20 cellular contexts compared by ENCODE assay signal in genomic region chr10:79055892-79056291, GRCh38. TPM values are rescaled to one million over a fixed set of nuclear protein-coding genes. Genes with fewer than 3 reads are reported as not detected.
DNase-seq lines count a peak whose midpoint lies in the region; ATAC-seq and TF ChIP-seq lines count a peak whose summit lies in the region.
"Had no signal": no experiment of that assay in that cellular context is flagged by ENCODE, and none has a peak within 500 bp of the region (broad histone marks: within the 10 kb centered on the region; RNA-seq: fewer than 3 reads in every experiment).

No MANE protein-coding gene starts in this region.

- H3K4me3 ChIP-seq in H7 (ENCODE audit: insufficient read depth, low read depth, low read length): no peak overlapping the region
- no peak overlapping the region for H3K4me3 ChIP-seq in RWPE2 (ENCODE audit: severe bottlenecking)
- no peak overlapping the region for H3K4me3 ChIP-seq in lower lobe of right lung
- no peak overlapping the region for H3K4me3 ChIP-seq in sigmoid colon
- H3K4me3 ChIP-seq: GM23338 had no signal

- ATAC-seq in RWPE2 (ENCODE audit: low read depth): no peak
- ATAC-seq in lower lobe of right lung: no peak
- no peak for ATAC-seq in sciatic nerve

- no peaks in the 10 kb centered on the region for H3K36me3 ChIP-seq in H7 (replicated peaks; ENCODE audit: control insufficient read depth, insufficient read depth, low read length)
- H3K36me3 ChIP-seq in RWPE2 (ENCODE audit: low read depth): no peaks in the 10 kb centered on the region
- H3K36me3 ChIP-seq in lower lobe of right lung: no peaks in the 10 kb centered on the region
- H3K36me3 ChIP-seq in sigmoid colon: no peaks in the 10 kb centered on the region

- H3K27me3 ChIP-seq in H7 (ENCODE audit: control insufficient read depth, insufficient read depth, low read length) (peaks cover 2% of the 10 kb centered on the region), RWPE2 (ENCODE audit: insufficient read depth, poor library complexity, severe bottlenecking) (no peaks in the 10 kb centered on the region), lower lobe of right lung (ENCODE audit: low read depth) (no peaks in the 10 kb centered on the region), sigmoid colon (no peaks in the 10 kb centered on the region)

- TF ChIP-seq EP300 in sigmoid colon (IDR thresholded peaks at IDR 0.05): no peak

- H3K9me3 ChIP-seq in RWPE2 (ENCODE audit: severe bottlenecking) (no peaks in the 10 kb centered on the region), lower lobe of right lung (no peaks in the 10 kb centered on the region), sigmoid colon (no peaks in the 10 kb centered on the region)
- H3K9me3 ChIP-seq: Caco-2 had no signal

- WGBS in sigmoid colon, 2 donors: 13 to 67% methylated on average over 4 of the region's 4 CpGs

- peaks cover 7% of the 10 kb centered on the region for H3K4me1 ChIP-seq in RWPE2 (ENCODE audit: insufficient read depth, poor library complexity, severe bottlenecking)
- H3K4me1 ChIP-seq in lower lobe of right lung: peaks cover 45% of the 10 kb centered on the region
- H3K4me1 ChIP-seq in sigmoid colon: peaks cover 0 to 16% (median 10%) of the 10 kb centered on the region in 4 donors

- intact Hi-C loops in lower lobe of right lung (cut with DNase I): no loop called here
- intact Hi-C loops in sigmoid colon (cut with DNase I): no loop called here
- intact Hi-C loops in sciatic nerve (cut with DNase I): no loop called here

- TF ChIP-seq POLR2A in sigmoid colon (IDR thresholded peaks at IDR 0.05): no peak

- DNase-seq in H7 (peak; percentile 4), RWPE2 (ENCODE audit: low spot score) (peak; percentile 19), lower lobe of right lung (peak; percentile 17), sigmoid colon (peak; percentile 28), sciatic nerve (ENCODE audit: low spot score) (no peak), RWPE1 (ENCODE audit: low spot score) (no peak), NCI-H510A (lab: John Stamatoyannopoulos, UW) (no peak), cerebellar cortex (ENCODE audit: low spot score) (no peak)
- DNase-seq: ACHN; AML-193; CD4-positive, CD25-positive, alpha-beta regulatory T cell; DMS153; MV-4-11; NCI-H1417 treated with DMSO at 0.1 percent for 48 hours; NCI-H2029 treated with DMSO at 0.1 percent for 48 hours; NCI-H2171 treated with DMSO at 0.1 percent for 48 hours; NCI-H82; SHP77 treated with DMSO at 0.1 percent for 48 hours had no signal

- CTCF ChIA-PET in RWPE1 (lab: Yijun Ruan, JAX): no interaction called here

- H3K27ac ChIP-seq in RWPE2 (ENCODE audit: poor library complexity, severe bottlenecking) (no peak overlapping the region), lower lobe of right lung (no peak overlapping the region), sigmoid colon (no peak overlapping the region), RWPE1 (no peak overlapping the region)

- POLR2A ChIA-PET in RWPE1 (lab: Yijun Ruan, JAX; ENCODE audit: low non-redundant PET): no interaction called here

- TF ChIP-seq CTCF in RWPE2 (IDR thresholded peaks at IDR 0.05; ENCODE audit: poor library complexity, severe bottlenecking) (no peak), lower lobe of right lung (IDR thresholded peaks at IDR 0.05) (no peak), sigmoid colon (IDR thresholded peaks at IDR 0.05) (no peak), RWPE1 (conservative IDR thresholded peaks at IDR 0.05; ENCODE audit: low read depth) (no peak)

RNA-seq across cellular contexts. Expression of gene ZMIZ1, which starts 12.9 kb away (rescaled TPM):
- 20.4 and 27.2 TPM in 2 replicates for total RNA-seq in H7 (2014; rRNA removed; shearing (Covaris generic))
- total RNA-seq in lower lobe of right lung (102 TPM), sigmoid colon (10 to 100 TPM; 26.5 to 49.3 (median 37.5) TPM), sciatic nerve (96.7 TPM)
- 10 to 100 TPM; 17.4 to 31.5 (median 25.4) TPM for polyA plus RNA-seq in sigmoid colon

Comparison
In these comparisons a context has a peak if more than half of its experiments do, and no peak if none do; other contexts are left out.
1. DNase-seq: peak in H7 (single experiment), RWPE2 (single experiment), lower lobe of right lung (single experiment) and sigmoid colon (single experiment); none in sciatic nerve (single experiment), RWPE1 (single experiment), NCI-H510A (single experiment) and cerebellar cortex (single experiment).